Comparison of ENCODE assay signal across 24 cellular contexts in the genomic region with DNA sequence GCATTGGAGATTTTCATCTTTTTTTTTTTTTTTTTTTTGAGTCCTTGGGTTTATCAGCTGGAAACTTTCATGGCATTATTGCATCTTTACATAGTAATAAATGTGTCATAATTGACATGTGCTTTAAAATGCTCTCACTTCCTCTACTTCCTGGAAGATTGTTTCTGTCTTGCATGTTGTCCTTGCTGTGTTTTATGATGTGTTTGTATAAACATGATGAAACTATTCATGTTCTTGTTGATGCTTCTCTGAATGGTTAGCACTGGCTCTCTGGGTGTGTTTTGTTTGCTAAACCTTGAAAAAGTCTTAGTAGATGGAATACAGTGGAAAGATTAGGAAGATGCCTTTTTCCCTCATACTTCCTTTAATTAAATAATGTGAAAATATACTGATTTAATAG.
DNase-seq lines count a peak whose midpoint lies in the region; ATAC-seq, FAIRE-seq and TF ChIP-seq lines count a peak whose summit lies in the region.
"Had no signal": no experiment of that assay in that cellular context is flagged by ENCODE, and none has a peak within 500 bp of the region (broad histone marks: within the 10 kb centered on the region; RNA-seq: fewer than 3 reads in every experiment).

No MANE protein-coding gene starts in this region.

- intact Hi-C loops in CD14-positive monocyte (cut with micrococcal nuclease) = no loop called here

- H3K4me3 ChIP-seq in GM23338 = no peak overlapping the region
- H3K4me3 ChIP-seq in H1 (ENCODE audit: extremely low read depth in 1 of 4, insufficient read depth in 2 of 4, low read depth in 3 of 4, low read length in 4 of 4) = no peak overlapping the region
- H3K4me3 ChIP-seq in neural cell (ENCODE audit: low read length) = no peak overlapping the region
- H3K4me3 ChIP-seq: heart left ventricle, MG63, suprapubic skin, upper lobe of right lung had no signal

- FAIRE-seq in H1 (lab: Jason Lieb, UNC) = no peak
- FAIRE-seq: GM18507 had no signal

- H4K91ac ChIP-seq in H1 (replicated peaks; ENCODE audit: insufficient read length, low read length) = no peak overlapping the region

- H3K4me1 ChIP-seq in GM23338 (ENCODE audit: insufficient read depth) (peaks cover 70% of the 10 kb centered on the region), H1 (replicated peaks in 1 of 4; ENCODE audit: control insufficient read depth in 3 of 4, insufficient read depth in 4 of 4, low read length in 3 of 4) (peaks cover 6 to 44% (median 33%) of the 10 kb centered on the region in 4 experiments)
- H3K4me1 ChIP-seq: heart left ventricle, suprapubic skin, upper lobe of right lung had no signal

- TF ChIP-seq EP300 in H1 (IDR thresholded peaks at IDR 0.05; ENCODE audit: borderline replicate concordance in 1 of 2, low read depth in 2 of 2, low read length in 2 of 2) = no peak
- no peak for TF ChIP-seq EP300 in neural cell (conservative IDR thresholded peaks at IDR 0.05; ENCODE audit: poor library complexity, severe bottlenecking)

- H3K23ac ChIP-seq in H1 (ENCODE audit: insufficient read length) = no peak overlapping the region

- no peak for TF ChIP-seq RAD21 in H1 (IDR thresholded peaks at IDR 0.05 in 1 of 2, conservative IDR thresholded peaks at IDR 0.05 in 1 of 2; ENCODE audit: low read depth in 2 of 2, low read length in 2 of 2)
- no peak for TF ChIP-seq RAD21 in neural cell (conservative IDR thresholded peaks at IDR 0.05)

- no peak overlapping the region for H3K14ac ChIP-seq in H1 (ENCODE audit: insufficient read length)

- H3F3A ChIP-seq in GM23338 (replicated peaks; ENCODE audit: low read depth) (peaks cover 4% of the 10 kb centered on the region), neural cell (ENCODE audit: insufficient read depth, low read length, poor library complexity, severe bottlenecking) (no peaks in the 10 kb centered on the region)

- H4K8ac ChIP-seq in H1 (ENCODE audit: extremely low read depth, insufficient read depth, low read length) = no peak overlapping the region

- no peak overlapping the region for H3K4ac ChIP-seq in H1 (replicated peaks; ENCODE audit: insufficient read length, low read depth, low read length)

- H3K27ac ChIP-seq in GM23338 (ENCODE audit: low read depth) (peak overlapping the region; percentile 91), H1 (ENCODE audit: low read depth, low read length) (no peak overlapping the region), neural cell (ENCODE audit: low read length) (peak overlapping the region; percentile 62)
- H3K27ac ChIP-seq: C4-2B, heart left ventricle, RWPE1, suprapubic skin, upper lobe of right lung had no signal

- H3K56ac ChIP-seq in H1 (replicated peaks; ENCODE audit: insufficient read length, low read depth, low read length) = no peak overlapping the region

- H3K4me2 ChIP-seq in GM23338 = peak overlapping the region; percentile 1
- H3K4me2 ChIP-seq in H1 (ENCODE audit: insufficient read depth in 1 of 2, low read depth in 2 of 2, low read length in 2 of 2) = no peak overlapping the region
- no peak overlapping the region for H3K4me2 ChIP-seq in neural cell (ENCODE audit: low read length)

- H3K27me3 Mint-ChIP-seq in GM23338 (ENCODE audit: insufficient read depth, low read depth, poor library complexity) (peaks cover 1% of the 10 kb centered on the region), CD14-positive monocyte (ENCODE audit: low read depth in 3 of 3) (peaks cover 0 to 2% (median 2%) of the 10 kb centered on the region in 3 donors)
- H3K27me3 Mint-ChIP-seq: activated T-cell treated with anti-CD3 and anti-CD28 coated beads, Interleukin-2, amount 50 U/mL, for 24 hours had no signal

- H3K23me2 ChIP-seq in H1 (ENCODE audit: low read depth, low read length) = peaks cover 2% of the 10 kb centered on the region; the same call in 1 of the 2 replicates

- CTCF ChIA-PET in H1 (lab: Charles Lee; ENCODE audit: partially characterized antibody) = interaction anchor here (0.7 to 1.3 kb wide), 5 partner anchors 8 to 80 kb away, joined by 3 to 5 read pairs (median 3); no protein-coding TSS in a partner anchor

- POLR2A ChIA-PET in H1 (lab: Charles Lee; ENCODE audit: partially characterized antibody) = no interaction called here

- no peak for DNase-seq in GM23338 (ENCODE audit: low spot score)
- DNase-seq in MV-4-11 (lab: John Stamatoyannopoulos, UW) = peak; percentile 47
- DNase-seq in H1 (ENCODE audit: low read depth in 1 of 2, low spot score in 2 of 2) = no peak
- no peak for DNase-seq in CD14-positive monocyte (ENCODE audit: low spot score)
- DNase-seq in erythroblast (lab: John Stamatoyannopoulos, UW) = no peak
- DNase-seq: activated CD4-positive, alpha-beta T cell treated with anti-CD3 and anti-CD28 coated beads for 48 hours; activated T-cell treated with anti-CD3 and anti-CD28 coated beads, Interleukin-2, amount 50 U/mL, for 24 hours; heart left ventricle; HFFc6; MG63; NCI-H1436 treated with DMSO at 0.1 percent for 48 hours; NCI-H345; NCI-H774; stimulated activated CD4-positive, alpha-beta T cell treated with anti-CD3 and anti-CD28 coated beads, Interleukin-4, amount 100 ng/mL, for 24 hours; upper lobe of right lung had no signal

- H3K36me3 Mint-ChIP-seq in GM23338 (ENCODE audit: low read depth) = no peaks in the 10 kb centered on the region
- H3K36me3 Mint-ChIP-seq in CD14-positive monocyte = peaks cover 20 to 26% of the 10 kb centered on the region in 2 donors
- H3K36me3 Mint-ChIP-seq: stimulated activated memory B cell treated with anti-CD40 and anti-IgM and Interleukin-4, amounts not matched to agents 10 μg/mL and 1 μg/mL and 100 μg/mL, for 72 hours had no signal

- H3K36me3 ChIP-seq in GM23338 (ENCODE audit: insufficient read depth) = no peaks in the 10 kb centered on the region
- no peaks in the 10 kb centered on the region for H3K36me3 ChIP-seq in H1 (ENCODE audit: control insufficient read depth in 2 of 4, insufficient read depth in 4 of 4, low read length in 3 of 4)
- no peaks in the 10 kb centered on the region for H3K36me3 ChIP-seq in neural cell (ENCODE audit: insufficient read depth, low read length)
- H3K36me3 ChIP-seq: heart left ventricle, MG63, suprapubic skin, upper lobe of right lung had no signal

- ATAC-seq in GM23338 (no peak), GM18520 (IDR thresholded peaks at IDR 0.05; ENCODE audit: unreplicated experiment) (no peak)
- ATAC-seq: heart left ventricle; sciatic nerve; stimulated activated memory B cell treated with anti-CD40 and anti-IgM and Interleukin-4, amounts not matched to agents 10 μg/mL and 1 μg/mL and 100 μg/mL, for 72 hours; upper lobe of right lung had no signal

- H2BK20ac ChIP-seq in H1 (ENCODE audit: low read length) = no peak overlapping the region

- H3K79me2 ChIP-seq in GM23338 (replicated peaks; ENCODE audit: insufficient read depth) (peaks cover 16% of the 10 kb centered on the region; the same call in 1 of the 2 replicates), H1 (ENCODE audit: control insufficient read depth in 1 of 2, insufficient read depth in 2 of 2, low read length in 2 of 2) (peaks cover 0 to 44% of the 10 kb centered on the region in 2 experiments; a peak in 3 of 4 replicates), neural cell (replicated peaks; ENCODE audit: insufficient read depth, low read length) (no peaks in the 10 kb centered on the region)

- H2AFZ ChIP-seq in GM23338 = no peak overlapping the region
- no peak overlapping the region for H2AFZ ChIP-seq in H1 (ENCODE audit: low read length)
- H2AFZ ChIP-seq in neural cell (ENCODE audit: low read depth, low read length) = no peak overlapping the region

- no peak for TF ChIP-seq CTCF in GM23338 (conservative IDR thresholded peaks at IDR 0.05; ENCODE audit: low read depth in 2 of 2)
- TF ChIP-seq CTCF in H1 (IDR thresholded peaks at IDR 0.05; ENCODE audit: control extremely low read depth in 1 of 3, insufficient read depth in 1 of 3, low read depth in 1 of 3, low read length in 3 of 3) = no peak
- no peak for TF ChIP-seq CTCF in neural cell (IDR thresholded peaks at IDR 0.05; ENCODE audit: poor library complexity, severe bottlenecking)
- TF ChIP-seq CTCF in CD14-positive monocyte (IDR thresholded peaks at IDR 0.05) = no peak

- H3K27me3 ChIP-seq in GM23338 (ENCODE audit: insufficient read depth) (no peaks in the 10 kb centered on the region), H1 (replicated peaks in 1 of 4; ENCODE audit: control insufficient read depth in 3 of 4, extremely low read depth in 1 of 4, insufficient read depth in 3 of 4, low read length in 3 of 4) (no peaks in the 10 kb centered on the region), neural cell (ENCODE audit: insufficient read depth, low read depth, low read length) (no peaks in the 10 kb centered on the region)
- H3K27me3 ChIP-seq: MG63, suprapubic skin, upper lobe of right lung had no signal

- H2BK120ac ChIP-seq in H1 (replicated peaks; ENCODE audit: low read depth, low read length) = peak overlapping the region; percentile 7

- H3K4me1 Mint-ChIP-seq in GM23338 (peaks cover 70% of the 10 kb centered on the region), CD14-positive monocyte (peaks cover 19% of the 10 kb centered on the region)
- H3K4me1 Mint-ChIP-seq: stimulated activated memory B cell treated with anti-CD40 and anti-IgM and Interleukin-4, amounts not matched to agents 10 μg/mL and 1 μg/mL and 100 μg/mL, for 72 hours had no signal

- no peak overlapping the region for H2BK15ac ChIP-seq in H1 (ENCODE audit: low read length)

- H2BK12ac ChIP-seq in H1 (ENCODE audit: low read depth, low read length) = 0 out of 2 replicates have a peak overlapping the region, but pooled peaks have one; percentile 19

- H3K18ac ChIP-seq in H1 (ENCODE audit: extremely low read depth, low read length) = 0 out of 2 replicates have a peak overlapping the region, but pooled peaks have one; percentile 16

- H2BK5ac ChIP-seq in H1 (ENCODE audit: low read depth, low read length) = peak overlapping the region; percentile 38; the same call in 1 of the 2 replicates

- H3K9ac ChIP-seq in H1 (replicated peaks in 1 of 4; ENCODE audit: extremely low read depth in 1 of 4, low read depth in 3 of 4, low read length in 3 of 4) (no peak overlapping the region), neural cell (ENCODE audit: low read length) (no peak overlapping the region)

- H3K9me2 ChIP-seq in GM23338 (ENCODE audit: insufficient read depth) = no peaks in the 10 kb centered on the region
- H3K9me2 ChIP-seq in neural cell (ENCODE audit: insufficient read depth, low read length) = no peaks in the 10 kb centered on the region

- H3K27ac Mint-ChIP-seq in GM23338 = peak overlapping the region; percentile 32
- H3K27ac Mint-ChIP-seq in CD14-positive monocyte = no peak overlapping the region
- H3K27ac Mint-ChIP-seq: activated T-cell treated with anti-CD3 and anti-CD28 coated beads, Interleukin-2, amount 50 U/mL, for 24 hours; HFFc6; stimulated activated memory B cell treated with anti-CD40 and anti-IgM and Interleukin-4, amounts not matched to agents 10 μg/mL and 1 μg/mL and 100 μg/mL, for 72 hours; T-helper 2 cell treated with Interferon-gamma antibody and Interleukin-4, amounts not matched to agents 5 μg/mL and 100 μg/mL, for 36 hours had no signal

- H4K20me1 ChIP-seq in GM23338 (replicated peaks; ENCODE audit: insufficient read depth) (no peaks in the 10 kb centered on the region), H1 (replicated peaks in 1 of 2; ENCODE audit: control insufficient read depth in 1 of 2, insufficient read depth in 2 of 2, low read length in 2 of 2) (no peaks in the 10 kb centered on the region), neural cell (ENCODE audit: insufficient read depth) (no peaks in the 10 kb centered on the region)

- H3K9me3 Mint-ChIP-seq in GM23338 (no peaks in the 10 kb centered on the region; the same call in 2 of the 3 replicates), CD14-positive monocyte (no peaks in the 10 kb centered on the region)
- H3K9me3 Mint-ChIP-seq: activated T-cell treated with anti-CD3 and anti-CD28 coated beads, Interleukin-2, amount 50 U/mL, for 24 hours; HFFc6; stimulated activated memory B cell treated with anti-CD40 and anti-IgM and Interleukin-4, amounts not matched to agents 10 μg/mL and 1 μg/mL and 100 μg/mL, for 72 hours; T-helper 2 cell treated with Interferon-gamma antibody and Interleukin-4, amounts not matched to agents 5 μg/mL and 100 μg/mL, for 36 hours had no signal

- no peak overlapping the region for H4K5ac ChIP-seq in H1 (ENCODE audit: insufficient read length, low read depth, low read length)

- H3K79me1 ChIP-seq in H1 (ENCODE audit: low read depth, low read length) = peaks cover 3% of the 10 kb centered on the region; the same call in 1 of the 2 replicates

- no peak overlapping the region for H2AK5ac ChIP-seq in H1 (ENCODE audit: low read depth, low read length)

- no peak for TF ChIP-seq POLR2A in H1 (IDR thresholded peaks at IDR 0.05; ENCODE audit: control extremely low read depth in 1 of 2, low read depth in 2 of 2, low read length in 2 of 2)
- TF ChIP-seq POLR2A in erythroblast (IDR thresholded peaks at IDR 0.05; ENCODE audit: low read length) = no peak

- H3K9me3 ChIP-seq in H1 (ENCODE audit: insufficient read depth in 2 of 2, low read depth in 1 of 2, low read length in 1 of 2) (no peaks in the 10 kb centered on the region), neural cell (ENCODE audit: low read length) (no peaks in the 10 kb centered on the region)
- H3K9me3 ChIP-seq: heart left ventricle, MG63, suprapubic skin, upper lobe of right lung had no signal

- H3K4me3 Mint-ChIP-seq in GM23338 (no peak overlapping the region), CD14-positive monocyte (no peak overlapping the region)
- H3K4me3 Mint-ChIP-seq: activated T-cell treated with anti-CD3 and anti-CD28 coated beads, Interleukin-2, amount 50 U/mL, for 24 hours; HFFc6; stimulated activated memory B cell treated with anti-CD40 and anti-IgM and Interleukin-4, amounts not matched to agents 10 μg/mL and 1 μg/mL and 100 μg/mL, for 72 hours; T-helper 2 cell treated with Interferon-gamma antibody and Interleukin-4, amounts not matched to agents 5 μg/mL and 100 μg/mL, for 36 hours had no signal
